Comparison of ENCODE assay signal across 29 cellular contexts in genomic region chr11:38582756-38583155, GRCh38.
"Had no signal": no experiment of that assay in that cellular context is flagged by ENCODE, and none has a peak within 500 bp of the region (broad histone marks: within the 10 kb centered on the region; RNA-seq: fewer than 3 reads in every experiment).

No MANE protein-coding gene starts in this region.

- H3K27me3 ChIP-seq: gastrocnemius medialis, ovary, sigmoid colon, stomach, thyroid gland, vagina had no signal

- H3K4me1 ChIP-seq: gastrocnemius medialis, psoas muscle, sigmoid colon, stomach, thyroid gland, vagina had no signal

- H3K9me3 ChIP-seq: gastrocnemius medialis, ovary, psoas muscle, thyroid gland, vagina had no signal

- ATAC-seq: esophagus mucosa; gastrocnemius medialis; left lobe of liver; naive thymus-derived CD4-positive, alpha-beta T cell; psoas muscle; right cardiac atrium; stimulated activated effector memory CD8-positive, alpha-beta T cell treated with anti-CD3 and anti-CD28 coated beads, Interleukin-12 subunit alpha, Interleukin-12 subunit beta, amount 100 ng/mL, for 72 hours had no signal

- DNase-seq: effector CD8-positive, alpha-beta T cell; endodermal cell; foreskin fibroblast; gastrocnemius medialis; head of caudate nucleus; kidney; naive thymus-derived CD4-positive, alpha-beta T cell; nucleus accumbens; ovary; posterior cingulate gyrus; psoas muscle; right cardiac atrium; sigmoid colon; stimulated activated CD4-positive, alpha-beta T cell treated with anti-CD3 and anti-CD28 coated beads, Interleukin-2, amount 100 ng/mL, for 24 hours; stimulated activated CD4-positive, alpha-beta T cell treated with anti-CD3 and anti-CD28 coated beads, Interleukin-4, amount 100 ng/mL, for 24 hours; stimulated activated naive CD4-positive, alpha-beta T cell treated with Interleukin-2 at 50 U/mL for 16 hours; stomach; thyroid gland; trophoblast cell had no signal

- H3K4me3 Mint-ChIP-seq: dendritic cell treated with granulocyte-macrophage colony-stimulating factor and Interleukin-4, amounts not matched to agents 40 ng/mL and 50 ng/mL, for 4 days; endodermal cell; memory B cell; mesothelial cell of epicardium; naive thymus-derived CD4-positive, alpha-beta T cell; nephron; stimulated activated effector memory CD8-positive, alpha-beta T cell treated with anti-CD3 and anti-CD28 coated beads, Interleukin-12 subunit alpha, Interleukin-12 subunit beta, amount 100 ng/mL, for 72 hours had no signal

- H3K27ac Mint-ChIP-seq: dendritic cell treated with granulocyte-macrophage colony-stimulating factor and Interleukin-4, amounts not matched to agents 40 ng/mL and 50 ng/mL, for 4 days; endodermal cell; memory B cell; mesothelial cell of epicardium; naive thymus-derived CD4-positive, alpha-beta T cell; nephron; stimulated activated effector memory CD8-positive, alpha-beta T cell treated with anti-CD3 and anti-CD28 coated beads, Interleukin-12 subunit alpha, Interleukin-12 subunit beta, amount 100 ng/mL, for 72 hours had no signal

- H3K4me3 ChIP-seq: gastrocnemius medialis, lung, ovary, psoas muscle, sigmoid colon, stomach, thyroid gland, vagina had no signal

- H3K27me3 Mint-ChIP-seq: dendritic cell treated with granulocyte-macrophage colony-stimulating factor and Interleukin-4, amounts not matched to agents 40 ng/mL and 50 ng/mL, for 4 days; memory B cell; naive thymus-derived CD4-positive, alpha-beta T cell had no signal

- FAIRE-seq: kidney had no signal

- H3K4me1 Mint-ChIP-seq: endodermal cell; memory B cell; naive thymus-derived CD4-positive, alpha-beta T cell; nephron; stimulated activated effector memory CD8-positive, alpha-beta T cell treated with anti-CD3 and anti-CD28 coated beads, Interleukin-12 subunit alpha, Interleukin-12 subunit beta, amount 100 ng/mL, for 72 hours had no signal

- H3K36me3 ChIP-seq: gastrocnemius medialis, ovary, sigmoid colon, stomach, thyroid gland, vagina had no signal

- H3K27ac ChIP-seq: epithelial cell of prostate, gastrocnemius medialis, ovary, psoas muscle, sigmoid colon, stomach, thyroid gland, vagina had no signal

- H3K36me3 Mint-ChIP-seq: memory B cell; mesothelial cell of epicardium; naive thymus-derived CD4-positive, alpha-beta T cell; stimulated activated effector memory CD8-positive, alpha-beta T cell treated with anti-CD3 and anti-CD28 coated beads, Interleukin-12 subunit alpha, Interleukin-12 subunit beta, amount 100 ng/mL, for 72 hours had no signal
